In genomic region chr2:29025711-29026110, GRCh38 we compare ENCODE assay signal across 17 cellular contexts. TPM values are rescaled to one million over a fixed set of nuclear protein-coding genes. Genes with fewer than 3 reads are reported as not detected.
DNase-seq lines count a peak whose midpoint lies in the region; TF ChIP-seq lines count a peak whose summit lies in the region.
"Had no signal": no experiment of that assay in that cellular context is flagged by ENCODE, and none has a peak within 500 bp of the region (broad histone marks: within the 10 kb centered on the region; RNA-seq: fewer than 3 reads in every experiment).

No MANE protein-coding gene starts in this region.

- H3K27ac ChIP-seq in HEK293 (ENCODE audit: extremely low read depth, low read depth, low read length) (no peak overlapping the region), neuronal stem cell (replicated peaks; ENCODE audit: low read length) (no peak overlapping the region), vagina (no peak overlapping the region)

- no peak overlapping the region for H4K8ac ChIP-seq in neuronal stem cell (ENCODE audit: low read depth, low read length)

- WGBS in neuronal stem cell (ENCODE audit: extremely low coverage in 2 of 2, insufficient read length in 2 of 2, insufficient replicate concordance in 1 of 2), 2 donors, result no CpG with 5 or more reads among the region's 3 CpGs

- POLR2A ChIA-PET in HEK293 (lab: Yijun Ruan, JAX), result no interaction called here

- H4K91ac ChIP-seq in neuronal stem cell (ENCODE audit: low read depth, low read length, poor library complexity), result no peak overlapping the region

- H3K14ac ChIP-seq in neuronal stem cell (ENCODE audit: low read length), result no peak overlapping the region

- CTCF ChIA-PET in HEK293 (lab: Yijun Ruan, JAX), result interaction anchor here (0.5 kb wide), 1 partner anchor 582 kb away, joined by 3 read pairs; no protein-coding TSS in a partner anchor

- no peak overlapping the region for H3K4me2 ChIP-seq in neuronal stem cell (ENCODE audit: insufficient read depth, low read length, poor library complexity, severe bottlenecking)
- H3K4me2 ChIP-seq: GM23338 had no signal

- H3K18ac ChIP-seq in neuronal stem cell (ENCODE audit: low read length), result peak overlapping the region; percentile 69

- intact Hi-C loops in vagina (cut with DNase I), result no loop called here

- no peaks in the 10 kb centered on the region for H3K36me3 ChIP-seq in HEK293 (ENCODE audit: control insufficient read depth in 2 of 2, insufficient read depth in 1 of 2, low read length in 2 of 2)
- no peaks in the 10 kb centered on the region for H3K36me3 ChIP-seq in neuronal stem cell (replicated peaks in 1 of 2; ENCODE audit: control insufficient read depth in 2 of 2, insufficient read depth in 2 of 2, low read length in 2 of 2)
- no peaks in the 10 kb centered on the region for H3K36me3 ChIP-seq in vagina
- H3K36me3 ChIP-seq: BE2C had no signal

- no peak overlapping the region for H3K23ac ChIP-seq in neuronal stem cell (ENCODE audit: low read depth, low read length, poor library complexity)

- H3K4me3 ChIP-seq in HEK293 (ENCODE audit: low read depth, low read length) (no peak overlapping the region), neuronal stem cell (ENCODE audit: low read length in 2 of 2) (no peak overlapping the region), vagina (no peak overlapping the region)
- H3K4me3 ChIP-seq: GM23338 had no signal

- no peaks in the 10 kb centered on the region for H3K79me1 ChIP-seq in neuronal stem cell (ENCODE audit: low read depth, low read length)

- H3K4me1 ChIP-seq in HEK293 (ENCODE audit: control insufficient read depth, insufficient read depth, low read length) (no peaks in the 10 kb centered on the region), neuronal stem cell (ENCODE audit: control insufficient read depth in 2 of 2, insufficient read depth in 1 of 2, low read depth in 1 of 2, low read length in 2 of 2) (peaks cover 5 to 14% of the 10 kb centered on the region in 2 donors), vagina (no peaks in the 10 kb centered on the region)
- H3K4me1 ChIP-seq: BE2C, Caco-2 had no signal

- peak overlapping the region; percentile 66 for H2AK5ac ChIP-seq in neuronal stem cell (ENCODE audit: low read depth, low read length)

- no peak overlapping the region for H3K9ac ChIP-seq in neuronal stem cell (ENCODE audit: low read depth, low read length, poor library complexity)

- no peak overlapping the region for H2BK15ac ChIP-seq in neuronal stem cell (ENCODE audit: low read length)

- H3K4ac ChIP-seq in neuronal stem cell (ENCODE audit: low read length), result no peak overlapping the region

- no peak overlapping the region for H2AFZ ChIP-seq in neuronal stem cell (ENCODE audit: low read length)
- H2AFZ ChIP-seq: GM23338 had no signal

- peak; percentile 79 for DNase-seq in COR-L47 (lab: John Stamatoyannopoulos, UW)
- peak; percentile 75 for DNase-seq in NCI-H2081 treated with DMSO at 0.1 percent for 48 hours (lab: John Stamatoyannopoulos, UW)
- DNase-seq in neuronal stem cell (ENCODE audit: low spot score), result no peak
- DNase-seq in vagina (ENCODE audit: extremely low spot score in 2 of 2), result no peak
- no peak for DNase-seq in LoVo (ENCODE audit: low spot score)
- DNase-seq in activated CD4-positive, alpha-beta T cell treated with anti-CD3 and anti-CD28 coated beads, Interleukin-2, amount 50 U/mL, for 4 hours, result no peak
- DNase-seq: ACHN; BE2C; C1 segment of cervical spinal cord; Caco-2; CD4-positive, CD25-positive, alpha-beta regulatory T cell; CD8-positive, alpha-beta memory T cell; HCEC 1CT; HFFc6 had no signal

- H2BK120ac ChIP-seq in neuronal stem cell (ENCODE audit: low read depth, low read length), result no peak overlapping the region

- H3K27me3 ChIP-seq in neuronal stem cell (ENCODE audit: control insufficient read depth in 3 of 3, insufficient read depth in 3 of 3, low read depth in 1 of 3, low read length in 3 of 3), result no peaks in the 10 kb centered on the region
- H3K27me3 ChIP-seq in vagina, result no peaks in the 10 kb centered on the region
- H3K27me3 ChIP-seq: BE2C had no signal

- TF ChIP-seq CTCF in HEK293 (tag by site-specific recombination; IDR thresholded peaks at IDR 0.05), result no peak
- TF ChIP-seq CTCF in vagina (IDR thresholded peaks at IDR 0.05), result no peak

- H3K9me3 ChIP-seq in HEK293 (ENCODE audit: control insufficient read depth, insufficient read depth, low read depth, low read length), result no peaks in the 10 kb centered on the region
- H3K9me3 ChIP-seq in neuronal stem cell (replicated peaks in 1 of 2; ENCODE audit: control insufficient read depth in 2 of 2, insufficient read depth in 1 of 2, low read depth in 1 of 2, low read length in 2 of 2), result no peaks in the 10 kb centered on the region
- no peaks in the 10 kb centered on the region for H3K9me3 ChIP-seq in vagina
- H3K9me3 ChIP-seq: BE2C, Caco-2 had no signal

- no peak overlapping the region for H2BK12ac ChIP-seq in neuronal stem cell (ENCODE audit: low read length)

- peak overlapping the region; percentile 20 for H2BK5ac ChIP-seq in neuronal stem cell (ENCODE audit: low read length)

- no peak for TF ChIP-seq POLR2A in vagina (IDR thresholded peaks at IDR 0.05)

TF ChIP-seq in HEK293, 187 proteins besides CTCF, POLR2A, EP300 and RAD21:
- TF ChIP-seq ZNF184 (tag by site-specific recombination; IDR thresholded peaks at IDR 0.05) (no peak), ZNF561 (tag by site-specific recombination; IDR thresholded peaks at IDR 0.05; ENCODE audit: borderline replicate concordance) (no peak), ZNF157 (tag by site-specific recombination; IDR thresholded peaks at IDR 0.05) (no peak), ZBTB21 (tag by site-specific recombination; IDR thresholded peaks at IDR 0.05) (no peak), ZIC2 (tag by site-specific recombination; IDR thresholded peaks at IDR 0.05) (peak; percentile 95), ZNF37A (tag by site-specific recombination; IDR thresholded peaks at IDR 0.05) (no peak), ZNF324 (tag by site-specific recombination; IDR thresholded peaks at IDR 0.05) (no peak), ZNF747 (tag by site-specific recombination; IDR thresholded peaks at IDR 0.05) (no peak)

RNA-seq across cellular contexts. Expression of gene TOGARAM2, which starts 44.6 kb away (rescaled TPM):
- 0.06 TPM for polyA plus RNA-seq in neuronal stem cell (2013, experiment 1 of 2)
- polyA plus RNA-seq in neuronal stem cell (2013, experiment 2 of 2), result 0.06 TPM
- total RNA-seq in vagina, result under 0.01 TPM
- total RNA-seq: HFFc6 had no signal

RNA-seq across cellular contexts. Expression of gene PCARE, which starts 48.6 kb away (rescaled TPM):
- not detected for polyA plus RNA-seq in neuronal stem cell (2013, experiment 1 of 2)
- not detected for polyA plus RNA-seq in neuronal stem cell (2013, experiment 2 of 2)
- not detected for total RNA-seq in vagina
- total RNA-seq: Caco-2; CD4-positive, CD25-positive, alpha-beta regulatory T cell; CD8-positive, alpha-beta memory T cell; GM23338; HFFc6 had no signal
- polyA plus RNA-seq: CD4-positive, CD25-positive, alpha-beta regulatory T cell; CD8-positive, alpha-beta memory T cell; GM23338; IgD-negative memory B cell had no signal

Comparison
In these comparisons a context has a peak if more than half of its experiments do, and no peak if none do; other contexts are left out.
1. DNase-seq: peak in COR-L47 (single experiment) and NCI-H2081 treated with DMSO at 0.1 percent for 48 hours (single experiment); none in neuronal stem cell (single experiment), vagina (0 of 2), LoVo (single experiment) and activated CD4-positive, alpha-beta T cell treated with anti-CD3 and anti-CD28 coated beads, Interleukin-2, amount 50 U/mL, for 4 hours (0 of 2).